Comparison of ENCODE assay signal across 9 cellular contexts in genomic region chr9:122389799-122390481, GRCh38. TPM values are rescaled to one million over a fixed set of nuclear protein-coding genes. Genes with fewer than 3 reads are reported as not detected.
DNase-seq lines count a peak whose midpoint lies in the region; ATAC-seq, FAIRE-seq and TF ChIP-seq lines count a peak whose summit lies in the region.
"Had no signal": no experiment of that assay in that cellular context is flagged by ENCODE, and none has a peak within 500 bp of the region (broad histone marks: within the 10 kb centered on the region; RNA-seq: fewer than 3 reads in every experiment).

No MANE protein-coding gene starts in this region.

- no peak for TF ChIP-seq CTCF in PC-3 (conservative IDR thresholded peaks at IDR 0.05; ENCODE audit: low read depth, low read length)
- TF ChIP-seq CTCF in glutamatergic neuron (IDR thresholded peaks at IDR 0.05; ENCODE audit: partially characterized antibody, unreplicated experiment) = no peak

- POLR2A ChIA-PET in PC-3 (lab: Charles Lee; ENCODE audit: unreplicated experiment) = no interaction called here

- H3F3A ChIP-seq in PC-3 (ENCODE audit: low read length, unreplicated experiment) = no peaks in the 10 kb centered on the region

- H3K27me3 Mint-ChIP-seq in glutamatergic neuron (ENCODE audit: unreplicated experiment) = peaks cover 4% of the 10 kb centered on the region

- H3K27me3 ChIP-seq in PC-3 (ENCODE audit: low read length) (no peaks in the 10 kb centered on the region), small intestine (ENCODE audit: control insufficient read depth in 2 of 2, insufficient read depth in 2 of 2, low read length in 2 of 2) (no peaks in the 10 kb centered on the region)

- ATAC-seq in HG03342 (IDR thresholded peaks at IDR 0.05; ENCODE audit: unreplicated experiment) = peak; percentile 64
- no peak for ATAC-seq in PC-3
- ATAC-seq in SK-N-SH treated with all-trans-retinoic acid at 6 μM for 48 hours = no peak

- H3K4me3 ChIP-seq in PC-3 (ENCODE audit: low read length) (no peak overlapping the region), small intestine (ENCODE audit: low read depth in 1 of 2, low read length in 2 of 2) (no peak overlapping the region)

- H3K36me3 ChIP-seq in PC-3 (ENCODE audit: low read depth, low read length) = no peaks in the 10 kb centered on the region
- H3K36me3 ChIP-seq in small intestine (ENCODE audit: control insufficient read depth in 2 of 2, insufficient read depth in 2 of 2, low read length in 2 of 2) = no peaks in the 10 kb centered on the region

- H3K9ac ChIP-seq in PC-3 (ENCODE audit: low read length) = no peak overlapping the region

- 39 to 51% (median 40%) methylated on average over 11 of the region's 11 CpGs for WGBS in small intestine, 3 donors

- no peak overlapping the region for H2AFZ ChIP-seq in PC-3 (ENCODE audit: low read length)

- no peaks in the 10 kb centered on the region for H3K9me3 Mint-ChIP-seq in glutamatergic neuron (ENCODE audit: unreplicated experiment)

- intact Hi-C loops in PC-3 (cut with micrococcal nuclease) = no loop called here

- H3K4me1 ChIP-seq in PC-3 (ENCODE audit: insufficient read depth, low read length) = no peaks in the 10 kb centered on the region
- H3K4me1 ChIP-seq in small intestine (ENCODE audit: control insufficient read depth in 2 of 2, insufficient read depth in 1 of 2, low read depth in 1 of 2, low read length in 1 of 2) = no peaks in the 10 kb centered on the region

- DNase-seq in GM18507 (ENCODE audit: extremely low spot score, insufficient read length, low read depth) = no peak
- peak; percentile 47 for DNase-seq in PC-3
- DNase-seq in myocyte (ENCODE audit: low read depth) = peak; percentile 63
- no peak for DNase-seq in glutamatergic neuron
- DNase-seq in RPMI8226 = no peak
- DNase-seq in small intestine = no peak
- DNase-seq: effector memory CD4-positive, alpha-beta T cell had no signal

- H3K9me3 ChIP-seq in PC-3 (ENCODE audit: low read length) = no peaks in the 10 kb centered on the region
- H3K9me3 ChIP-seq in small intestine (ENCODE audit: control insufficient read depth, low read depth) = no peaks in the 10 kb centered on the region

- H3K79me2 ChIP-seq in PC-3 (ENCODE audit: low read length) = no peaks in the 10 kb centered on the region

- H3K4me1 Mint-ChIP-seq in glutamatergic neuron (ENCODE audit: low read depth, unreplicated experiment) = peaks cover 4% of the 10 kb centered on the region

- no peak overlapping the region for H3K27ac Mint-ChIP-seq in glutamatergic neuron (ENCODE audit: unreplicated experiment)

- 0 out of 2 replicates have a peak overlapping the region, but pooled peaks have one; percentile 8 for H3K4me2 ChIP-seq in PC-3 (ENCODE audit: low read length)

- no peak overlapping the region for H3K4me3 Mint-ChIP-seq in glutamatergic neuron (ENCODE audit: unreplicated experiment)

- CTCF ChIA-PET in PC-3 (lab: Charles Lee) = no interaction called here

- no peaks in the 10 kb centered on the region for H4K20me1 ChIP-seq in PC-3 (ENCODE audit: low read length)

- H3K9me2 ChIP-seq in PC-3 (replicated peaks; ENCODE audit: low read length) = no peaks in the 10 kb centered on the region

- no peaks in the 10 kb centered on the region for H3K36me3 Mint-ChIP-seq in glutamatergic neuron (ENCODE audit: unreplicated experiment)

- BruUV-seq in PC-3 (replicated peaks; lab: Mats Ljungman, UMichigan) = no TSS peak

- peak; percentile 45 for FAIRE-seq in GM18507 (lab: Jason Lieb, UNC)
- no peak for FAIRE-seq in small intestine (lab: Jason Lieb, UNC)

- no peak overlapping the region for H3K27ac ChIP-seq in PC-3 (ENCODE audit: low read length)
- no peak overlapping the region for H3K27ac ChIP-seq in small intestine (ENCODE audit: low read depth in 1 of 2, low read length in 1 of 2)

TF ChIP-seq in SK-N-SH treated with all-trans-retinoic acid at 6 μM for 48 hours, 23 proteins besides CTCF, POLR2A, EP300 and RAD21:
- TF ChIP-seq ARNTL (CRISPR knock-in tag; IDR thresholded peaks at IDR 0.05; ENCODE audit: borderline replicate concordance, low read depth) (no peak), ZNF70 (CRISPR knock-in tag; IDR thresholded peaks at IDR 0.05) (no peak), TOX (CRISPR knock-in tag; IDR thresholded peaks at IDR 0.05; ENCODE audit: borderline replicate concordance) (no peak), PPARA (CRISPR knock-in tag; IDR thresholded peaks at IDR 0.05; ENCODE audit: borderline replicate concordance) (no peak), TCF4 (CRISPR knock-in tag; IDR thresholded peaks at IDR 0.05; ENCODE audit: borderline replicate concordance) (no peak), ZFP3 (CRISPR knock-in tag; IDR thresholded peaks at IDR 0.05) (no peak), SNAI2 (CRISPR knock-in tag; IDR thresholded peaks at IDR 0.05) (no peak), CREB5 (CRISPR knock-in tag; IDR thresholded peaks at IDR 0.05; ENCODE audit: low read depth) (no peak), GLIS3 (CRISPR knock-in tag; IDR thresholded peaks at IDR 0.05) (no peak), ZFP30 (CRISPR knock-in tag; IDR thresholded peaks at IDR 0.05) (no peak), RARB (CRISPR knock-in tag; IDR thresholded peaks at IDR 0.05) (no peak)
- TF ChIP-seq, protein P1, sequence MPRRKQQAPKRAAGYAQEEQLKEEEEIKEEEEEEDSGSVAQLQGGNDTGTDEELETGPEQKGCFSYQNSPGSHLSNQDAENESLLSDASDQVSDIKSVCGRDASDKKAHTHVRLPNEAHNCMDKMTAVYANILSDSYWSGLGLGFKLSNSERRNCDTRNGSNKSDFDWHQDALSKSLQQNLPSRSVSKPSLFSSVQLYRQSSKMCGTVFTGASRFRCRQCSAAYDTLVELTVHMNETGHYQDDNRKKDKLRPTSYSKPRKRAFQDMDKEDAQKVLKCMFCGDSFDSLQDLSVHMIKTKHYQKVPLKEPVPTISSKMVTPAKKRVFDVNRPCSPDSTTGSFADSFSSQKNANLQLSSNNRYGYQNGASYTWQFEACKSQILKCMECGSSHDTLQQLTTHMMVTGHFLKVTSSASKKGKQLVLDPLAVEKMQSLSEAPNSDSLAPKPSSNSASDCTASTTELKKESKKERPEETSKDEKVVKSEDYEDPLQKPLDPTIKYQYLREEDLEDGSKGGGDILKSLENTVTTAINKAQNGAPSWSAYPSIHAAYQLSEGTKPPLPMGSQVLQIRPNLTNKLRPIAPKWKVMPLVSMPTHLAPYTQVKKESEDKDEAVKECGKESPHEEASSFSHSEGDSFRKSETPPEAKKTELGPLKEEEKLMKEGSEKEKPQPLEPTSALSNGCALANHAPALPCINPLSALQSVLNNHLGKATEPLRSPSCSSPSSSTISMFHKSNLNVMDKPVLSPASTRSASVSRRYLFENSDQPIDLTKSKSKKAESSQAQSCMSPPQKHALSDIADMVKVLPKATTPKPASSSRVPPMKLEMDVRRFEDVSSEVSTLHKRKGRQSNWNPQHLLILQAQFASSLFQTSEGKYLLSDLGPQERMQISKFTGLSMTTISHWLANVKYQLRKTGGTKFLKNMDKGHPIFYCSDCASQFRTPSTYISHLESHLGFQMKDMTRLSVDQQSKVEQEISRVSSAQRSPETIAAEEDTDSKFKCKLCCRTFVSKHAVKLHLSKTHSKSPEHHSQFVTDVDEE (CRISPR knock-in tag; IDR thresholded peaks at IDR 0.05) = no peak
TF ChIP-seq in SK-N-SH treated with all-trans-retinoic acid at 6 μM for 48 hours: peak in this region for 0.

RNA-seq across cellular contexts. Expression of gene PTGS1, which starts 19.1 kb away (rescaled TPM):
- total RNA-seq in PC-3 (2014; rRNA removed) = 0.44 and 0.86 TPM in 2 replicates
- total RNA-seq in myocyte = 9.6 and 14.0 TPM in 2 replicates
- 3.3 TPM for polyA plus RNA-seq in myocyte (2012)
- 0.39 TPM for total RNA-seq in glutamatergic neuron (ENCODE audit: unreplicated experiment)
- polyA plus RNA-seq in small intestine = 1 to 10 TPM; 1.8 to 7.5 (median 2.4) TPM

Comparison
In these comparisons a context has a peak if more than half of its experiments do, and no peak if none do; other contexts are left out.
1. DNase-seq: peak in PC-3 (single experiment) and myocyte (single experiment); none in GM18507 (single experiment), glutamatergic neuron (single experiment), RPMI8226 (single experiment) and small intestine (single experiment).